Comparison of ENCODE assay signal across 13 cellular contexts in the genomic region with DNA sequence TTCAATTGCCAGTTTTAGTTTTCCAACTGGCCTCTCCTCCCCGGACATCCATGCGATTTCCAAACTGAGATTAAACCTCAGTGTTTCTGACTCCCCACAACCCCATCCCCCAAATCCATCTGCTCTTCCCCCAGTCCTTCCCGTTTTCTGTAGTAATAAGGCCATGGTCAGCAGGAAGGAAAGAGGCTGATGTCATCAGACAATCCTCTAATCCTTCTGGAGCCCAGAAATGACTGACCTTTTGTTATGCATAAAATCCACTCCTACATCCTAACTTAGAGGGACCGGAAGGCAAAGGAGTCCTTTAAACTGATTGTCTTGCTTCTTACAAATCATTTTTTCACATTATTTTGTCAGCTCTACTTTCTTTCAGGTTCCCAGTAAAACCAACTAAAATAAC.
DNase-seq lines count a peak whose midpoint lies in the region; ATAC-seq and TF ChIP-seq lines count a peak whose summit lies in the region.
"Had no signal": no experiment of that assay in that cellular context is flagged by ENCODE, and none has a peak within 500 bp of the region (broad histone marks: within the 10 kb centered on the region; RNA-seq: fewer than 3 reads in every experiment).

No MANE protein-coding gene starts in this region.

- peaks cover 43% of the 10 kb centered on the region for H3K4me1 Mint-ChIP-seq in nephron
- peaks cover 4% of the 10 kb centered on the region for H3K4me1 Mint-ChIP-seq in activated CD8-positive, alpha-beta memory T cell treated with anti-CD3 and anti-CD28 coated beads, Interleukin-2, amount 10 ng/mL, durations not matched to agents 7 days and 5 days

- no peak overlapping the region for H3K4me3 ChIP-seq in fibroblast of villous mesenchyme (ENCODE audit: low read depth, low read length)

- no peaks in the 10 kb centered on the region for H3K9me3 Mint-ChIP-seq in nephron
- no peaks in the 10 kb centered on the region for H3K9me3 Mint-ChIP-seq in activated CD8-positive, alpha-beta memory T cell treated with anti-CD3 and anti-CD28 coated beads, Interleukin-2, amount 10 ng/mL, durations not matched to agents 7 days and 5 days (ENCODE audit: low read depth)

- H3K27me3 Mint-ChIP-seq in nephron (ENCODE audit: low read depth), result peaks cover 31% of the 10 kb centered on the region
- H3K27me3 Mint-ChIP-seq in activated CD8-positive, alpha-beta memory T cell treated with anti-CD3 and anti-CD28 coated beads, Interleukin-2, amount 10 ng/mL, durations not matched to agents 7 days and 5 days, result peaks cover 42% of the 10 kb centered on the region

- ATAC-seq in activated CD8-positive, alpha-beta memory T cell treated with anti-CD3 and anti-CD28 coated beads, Interleukin-2, amount 10 ng/mL, durations not matched to agents 7 days and 5 days, result no peak
- no peak for ATAC-seq in GM21526 (IDR thresholded peaks at IDR 0.05; ENCODE audit: low FRiP score, unreplicated experiment)

- DNase-seq in COLO829 (ENCODE audit: low spot score) (peak; percentile 52), NCI-H82 treated with DMSO at 0.1 percent for 48 hours (lab: John Stamatoyannopoulos, UW; ENCODE audit: unreplicated experiment) (peak; percentile 62), fibroblast of villous mesenchyme (ENCODE audit: low read depth) (peak; percentile 70), NCI-H69 (lab: John Stamatoyannopoulos, UW) (no peak), SHP77 (lab: John Stamatoyannopoulos, UW) (no peak)
- no peak for DNase-seq in activated CD8-positive, alpha-beta memory T cell treated with anti-CD3 and anti-CD28 coated beads, Interleukin-2, amount 10 ng/mL, durations not matched to agents 7 days and 5 days
- DNase-seq: brain microvascular endothelial cell; effector CD8-positive, alpha-beta T cell; NCI-H1092 treated with DMSO at 0.1 percent for 48 hours; NCI-H345; OCI-M1 had no signal

- H3K27ac Mint-ChIP-seq in nephron, result peak overlapping the region; percentile 65 to 90 (median 68)
- H3K27ac Mint-ChIP-seq in activated CD8-positive, alpha-beta memory T cell treated with anti-CD3 and anti-CD28 coated beads, Interleukin-2, amount 10 ng/mL, durations not matched to agents 7 days and 5 days, result no peak overlapping the region

- no peaks in the 10 kb centered on the region for H3K36me3 Mint-ChIP-seq in nephron (ENCODE audit: low read depth)
- H3K36me3 Mint-ChIP-seq in activated CD8-positive, alpha-beta memory T cell treated with anti-CD3 and anti-CD28 coated beads, Interleukin-2, amount 10 ng/mL, durations not matched to agents 7 days and 5 days, result no peaks in the 10 kb centered on the region

- CTCF ChIA-PET in activated CD8-positive, alpha-beta memory T cell treated with anti-CD3 and anti-CD28 coated beads, Interleukin-2, amount 10 ng/mL, durations not matched to agents 7 days and 5 days (lab: Charles Lee), result interaction anchor here (1.5 kb wide), 1 partner anchor 18 kb away, joined by 7 read pairs; no protein-coding TSS in a partner anchor

- H3K4me3 Mint-ChIP-seq in nephron, result no peak overlapping the region
- H3K4me3 Mint-ChIP-seq in activated CD8-positive, alpha-beta memory T cell treated with anti-CD3 and anti-CD28 coated beads, Interleukin-2, amount 10 ng/mL, durations not matched to agents 7 days and 5 days, result no peak overlapping the region

- TF ChIP-seq CTCF in fibroblast of villous mesenchyme (IDR thresholded peaks at IDR 0.05; ENCODE audit: insufficient read depth, low read depth, low read length), result no peak
- no peak for TF ChIP-seq CTCF in nephron (IDR thresholded peaks at IDR 0.05; ENCODE audit: unreplicated experiment in 3 of 3)

Comparison
In these comparisons a context has a peak if more than half of its experiments do, and no peak if none do; other contexts are left out.
1. DNase-seq: peak in COLO829 (single experiment), NCI-H82 treated with DMSO at 0.1 percent for 48 hours (single experiment) and fibroblast of villous mesenchyme (single experiment); none in activated CD8-positive, alpha-beta memory T cell treated with anti-CD3 and anti-CD28 coated beads, Interleukin-2, amount 10 ng/mL, durations not matched to agents 7 days and 5 days (single experiment), NCI-H69 (single experiment) and SHP77 (0 of 2).